Comparison of ENCODE assay signal across 17 cellular contexts in the genomic region with DNA sequence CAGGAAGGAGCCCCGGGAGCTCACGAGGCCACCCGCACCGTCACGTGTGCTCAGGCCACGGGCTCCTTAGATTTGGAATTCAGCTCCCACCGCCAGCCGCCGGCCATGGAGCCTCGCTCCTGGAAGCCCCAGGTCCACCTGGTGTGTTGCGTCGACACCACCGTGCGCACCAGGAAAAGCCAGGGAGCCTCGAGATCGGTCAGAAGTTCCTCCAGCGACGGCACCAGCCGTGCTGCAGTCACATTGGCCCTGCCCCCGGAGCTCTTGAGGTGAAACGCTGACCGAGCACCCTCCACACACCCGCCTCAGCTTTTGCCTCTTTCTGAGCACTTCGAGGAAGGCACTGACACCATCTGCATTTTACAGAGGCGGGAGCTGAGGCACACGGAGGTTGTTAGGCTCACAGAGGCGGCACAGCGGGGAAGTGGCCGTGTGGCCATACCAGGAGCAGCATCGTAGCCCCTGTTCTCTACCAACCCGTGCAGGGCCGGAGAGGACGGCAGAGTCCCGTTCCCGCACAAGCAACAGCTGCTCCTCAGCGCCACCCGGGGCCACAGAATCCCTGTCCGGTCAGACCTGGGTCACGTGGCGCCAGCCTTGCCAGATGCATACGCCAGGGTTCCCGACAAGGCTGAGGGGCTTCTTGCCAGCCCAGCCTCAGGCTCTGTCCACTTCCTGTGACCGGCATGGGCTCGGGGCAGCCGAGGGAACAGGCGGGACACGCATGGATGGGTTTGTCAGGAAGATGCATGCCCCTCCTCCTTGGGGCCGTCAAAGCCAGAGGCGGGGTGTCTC. TPM values are rescaled to one million over a fixed set of nuclear protein-coding genes. Genes with fewer than 3 reads are reported as not detected.
A peak's percentile ranks its signal among the peaks of the same experiment; 100 is the strongest.
DNase-seq lines count a peak whose midpoint lies in the region; ATAC-seq and TF ChIP-seq lines count a peak whose summit lies in the region.
"Had no signal": no experiment of that assay in that cellular context is flagged by ENCODE, and none has a peak within 500 bp of the region (broad histone marks: within the 10 kb centered on the region; RNA-seq: fewer than 3 reads in every experiment).

No MANE protein-coding gene starts in this region.

- no peak overlapping the region for H3K18ac ChIP-seq in H9 (ENCODE audit: insufficient read length, low read depth, low read length)

- H4K8ac ChIP-seq in H9 (replicated peaks; ENCODE audit: insufficient read length, low read depth, low read length): no peak overlapping the region

- H3K36me3 Mint-ChIP-seq in H9 (ENCODE audit: insufficient read depth in 1 of 3, low read depth in 3 of 3) (peaks cover 0 to 4% (median 0%) of the 10 kb centered on the region in 3 experiments; a peak in 2 of 7 replicates), nephron progenitor cell (ENCODE audit: low read depth) (peaks cover 19% of the 10 kb centered on the region)
- no peaks in the 10 kb centered on the region for H3K36me3 Mint-ChIP-seq in activated naive CD8-positive, alpha-beta T cell treated with anti-CD3 and anti-CD28 coated beads, Interleukin-2, amount 50 U/mL, for 24 hours (ENCODE audit: low read depth)
- H3K36me3 Mint-ChIP-seq: CD4-positive, alpha-beta memory T cell; stimulated activated memory B cell treated with anti-CD40 and anti-IgM and Interleukin-4, amounts not matched to agents 10 μg/mL and 1 μg/mL and 100 μg/mL, for 72 hours had no signal

- no peaks in the 10 kb centered on the region for H3K79me1 ChIP-seq in H9 (ENCODE audit: insufficient read depth, low read depth, low read length, poor library complexity, severe bottlenecking)

- H3K36me3 ChIP-seq in BLaER1: peaks cover 37% of the 10 kb centered on the region
- H3K36me3 ChIP-seq in adipocyte (ENCODE audit: control insufficient read depth, insufficient read depth, low read length, severe bottlenecking): no peaks in the 10 kb centered on the region
- H3K36me3 ChIP-seq: adrenal gland had no signal

- H3K9ac ChIP-seq in BLaER1: 0 out of 2 replicates have a peak overlapping the region, but pooled peaks have one; percentile 35
- H3K9ac ChIP-seq in H9 (ENCODE audit: extremely low read depth, insufficient read length, low read length): no peak overlapping the region
- H3K9ac ChIP-seq in adipocyte (ENCODE audit: low read length): no peak overlapping the region

- no peak overlapping the region for H4K5ac ChIP-seq in H9 (ENCODE audit: insufficient read length, low read depth, low read length)

- H3K9me3 ChIP-seq in BLaER1: no peaks in the 10 kb centered on the region
- H3K9me3 ChIP-seq in H9 (ENCODE audit: control insufficient read depth, low read depth, low read length): no peaks in the 10 kb centered on the region
- no peaks in the 10 kb centered on the region for H3K9me3 ChIP-seq in adipocyte (ENCODE audit: control insufficient read depth, low read length)
- H3K9me3 ChIP-seq: adrenal gland had no signal

- no peak overlapping the region for H2AK5ac ChIP-seq in H9 (ENCODE audit: insufficient read length, low read length)

- no peak overlapping the region for H2BK5ac ChIP-seq in H9 (ENCODE audit: insufficient read length, low read length)

- peak; percentile 76 for DNase-seq in H9
- DNase-seq in adipocyte (ENCODE audit: low read depth): peak; percentile 40
- peak; percentile 70 for DNase-seq in nephron progenitor cell
- no peak for DNase-seq in activated CD4-positive, alpha-beta T cell treated with anti-CD3 and anti-CD28 coated beads, Interleukin-2, amount 50 U/mL, for 48 hours
- no peak for DNase-seq in mucosa of gallbladder (ENCODE audit: low spot score)
- no peak for DNase-seq in activated naive CD8-positive, alpha-beta T cell treated with anti-CD3 and anti-CD28 coated beads, Interleukin-2, amount 50 U/mL, for 24 hours
- DNase-seq: CD4-positive, alpha-beta memory T cell; HCEC 1CT; Karpas-422; NCI-H2081; stimulated activated CD4-positive, alpha-beta T cell treated with anti-CD3 and anti-CD28 coated beads, Interleukin-4, amount 100 ng/mL, for 1 hour had no signal

- no peaks in the 10 kb centered on the region for H3K79me2 ChIP-seq in H9 (ENCODE audit: insufficient read depth, low read length)

- no CpG with 5 or more reads among the region's 49 CpGs for WGBS in H9 (ENCODE audit: extremely low coverage, insufficient read length, low lambda C conversion rate)

- H3K4ac ChIP-seq in H9 (ENCODE audit: low read depth, low read length): no peak overlapping the region

- ATAC-seq in GM19023 (IDR thresholded peaks at IDR 0.05; ENCODE audit: unreplicated experiment): no peak
- ATAC-seq in activated naive CD8-positive, alpha-beta T cell treated with anti-CD3 and anti-CD28 coated beads, Interleukin-2, amount 50 U/mL, for 24 hours: no peak
- ATAC-seq: stimulated activated memory B cell treated with anti-CD40 and anti-IgM and Interleukin-4, amounts not matched to agents 10 μg/mL and 1 μg/mL and 100 μg/mL, for 72 hours had no signal

- peaks cover 62% of the 10 kb centered on the region for H4K20me1 ChIP-seq in BLaER1
- H4K20me1 ChIP-seq in H9 (ENCODE audit: control insufficient read depth, insufficient read depth, insufficient read length): no peaks in the 10 kb centered on the region

- no peak overlapping the region for H3K23ac ChIP-seq in H9 (ENCODE audit: insufficient read length, low read depth, low read length)

- H3K27ac ChIP-seq in BLaER1 (peak overlapping the region; percentile 91), H9 (ENCODE audit: insufficient read length, low read depth, low read length) (no peak overlapping the region)
- H3K27ac ChIP-seq: adrenal gland had no signal

- H2BK120ac ChIP-seq in H9 (ENCODE audit: low read depth, low read length, poor library complexity, severe bottlenecking): no peak overlapping the region

- peaks cover 2 to 5% of the 10 kb centered on the region in 2 experiments; a peak in 1 of 5 replicates for H3K9me3 Mint-ChIP-seq in H9
- peaks cover 23% of the 10 kb centered on the region for H3K9me3 Mint-ChIP-seq in nephron progenitor cell
- H3K9me3 Mint-ChIP-seq in activated naive CD8-positive, alpha-beta T cell treated with anti-CD3 and anti-CD28 coated beads, Interleukin-2, amount 50 U/mL, for 24 hours: no peaks in the 10 kb centered on the region
- H3K9me3 Mint-ChIP-seq: CD4-positive, alpha-beta memory T cell; dendritic cell treated with granulocyte-macrophage colony-stimulating factor and Interleukin-4, amounts not matched to agents 40 ng/mL and 50 ng/mL, for 4 days had no signal

- H3K23me2 ChIP-seq in H9 (ENCODE audit: insufficient read length, low read depth, low read length, poor library complexity, severe bottlenecking): no peaks in the 10 kb centered on the region

- H3K4me3 ChIP-seq in BLaER1: peak overlapping the region; percentile 58; the same call in 1 of the 2 replicates
- no peak overlapping the region for H3K4me3 ChIP-seq in adipocyte (ENCODE audit: low read length)
- H3K4me3 ChIP-seq: adrenal gland had no signal

- no peaks in the 10 kb centered on the region for H3K27me3 ChIP-seq in BLaER1
- H3K27me3 ChIP-seq in H9 (ENCODE audit: insufficient read depth, low read length): no peaks in the 10 kb centered on the region
- H3K27me3 ChIP-seq in adipocyte (replicated peaks; ENCODE audit: control insufficient read depth, insufficient read depth, low read length): peaks cover 50% of the 10 kb centered on the region

- H3K4me2 ChIP-seq in BLaER1: peak overlapping the region; percentile 97
- H3K4me2 ChIP-seq in H9 (ENCODE audit: insufficient read depth, insufficient read length, low read length): no peak overlapping the region

- H3K4me1 ChIP-seq in BLaER1: peaks cover 99% of the 10 kb centered on the region
- no peaks in the 10 kb centered on the region for H3K4me1 ChIP-seq in H9 (ENCODE audit: insufficient read depth, low read length)
- H3K4me1 ChIP-seq in adipocyte (ENCODE audit: control insufficient read depth, insufficient read depth, low read length): no peaks in the 10 kb centered on the region
- H3K4me1 ChIP-seq: adrenal gland had no signal

- H2BK12ac ChIP-seq in H9 (ENCODE audit: insufficient read length, low read depth, low read length): no peak overlapping the region

- no peak overlapping the region for H2BK20ac ChIP-seq in H9 (ENCODE audit: low read depth, low read length, poor library complexity, severe bottlenecking)

- TF ChIP-seq CTCF in H9 (conservative IDR thresholded peaks at IDR 0.05) (no peak), nephron progenitor cell (IDR thresholded peaks at IDR 0.05) (no peak)

- H3K27ac Mint-ChIP-seq in H9 (no peak overlapping the region), nephron progenitor cell (no peak overlapping the region)
- no peak overlapping the region for H3K27ac Mint-ChIP-seq in activated naive CD8-positive, alpha-beta T cell treated with anti-CD3 and anti-CD28 coated beads, Interleukin-2, amount 50 U/mL, for 24 hours
- H3K27ac Mint-ChIP-seq: CD4-positive, alpha-beta memory T cell; dendritic cell treated with granulocyte-macrophage colony-stimulating factor and Interleukin-4, amounts not matched to agents 40 ng/mL and 50 ng/mL, for 4 days; stimulated activated memory B cell treated with anti-CD40 and anti-IgM and Interleukin-4, amounts not matched to agents 10 μg/mL and 1 μg/mL and 100 μg/mL, for 72 hours had no signal

- H3K4me1 Mint-ChIP-seq in H9 (peaks cover 16 to 21% of the 10 kb centered on the region in 2 experiments), nephron progenitor cell (peaks cover 71% of the 10 kb centered on the region)
- H3K4me1 Mint-ChIP-seq in activated naive CD8-positive, alpha-beta T cell treated with anti-CD3 and anti-CD28 coated beads, Interleukin-2, amount 50 U/mL, for 24 hours: no peaks in the 10 kb centered on the region
- H3K4me1 Mint-ChIP-seq: CD4-positive, alpha-beta memory T cell; stimulated activated memory B cell treated with anti-CD40 and anti-IgM and Interleukin-4, amounts not matched to agents 10 μg/mL and 1 μg/mL and 100 μg/mL, for 72 hours had no signal

- H3T11ph ChIP-seq in H9 (ENCODE audit: low read length): no peak overlapping the region

- H3K27me3 Mint-ChIP-seq in H9 (ENCODE audit: low read depth) (peaks cover 13% of the 10 kb centered on the region), nephron progenitor cell (ENCODE audit: low read depth, poor library complexity) (peaks cover 13% of the 10 kb centered on the region)
- H3K27me3 Mint-ChIP-seq in activated naive CD8-positive, alpha-beta T cell treated with anti-CD3 and anti-CD28 coated beads, Interleukin-2, amount 50 U/mL, for 24 hours: peaks cover 25% of the 10 kb centered on the region

- no peak overlapping the region for H3K56ac ChIP-seq in H9 (ENCODE audit: insufficient read length, low read depth, low read length)

- no peak overlapping the region for H3K4me3 Mint-ChIP-seq in H9
- H3K4me3 Mint-ChIP-seq in nephron progenitor cell: no peak overlapping the region
- no peak overlapping the region for H3K4me3 Mint-ChIP-seq in activated naive CD8-positive, alpha-beta T cell treated with anti-CD3 and anti-CD28 coated beads, Interleukin-2, amount 50 U/mL, for 24 hours
- H3K4me3 Mint-ChIP-seq: CD4-positive, alpha-beta memory T cell; dendritic cell treated with granulocyte-macrophage colony-stimulating factor and Interleukin-4, amounts not matched to agents 40 ng/mL and 50 ng/mL, for 4 days; stimulated activated memory B cell treated with anti-CD40 and anti-IgM and Interleukin-4, amounts not matched to agents 10 μg/mL and 1 μg/mL and 100 μg/mL, for 72 hours had no signal

- H2BK15ac ChIP-seq in H9 (ENCODE audit: low read depth, low read length): no peak overlapping the region

- no peak overlapping the region for H2AFZ ChIP-seq in H9 (ENCODE audit: low read length)

- no peak overlapping the region; the same call in 1 of the 2 replicates for H3K14ac ChIP-seq in H9 (ENCODE audit: insufficient read depth, low read length)

- H4K91ac ChIP-seq in H9 (ENCODE audit: insufficient read length, low read depth, low read length): no peak overlapping the region

RNA-seq across cellular contexts. Expression of gene NKAIN4, which starts 7.6 kb away (rescaled TPM):
- 19.1 and 20.9 TPM in 2 replicates for total RNA-seq in H9 (2021)
- not detected for total RNA-seq in mucosa of gallbladder
- total RNA-seq: CD4-positive, alpha-beta memory T cell; pulmonary artery endothelial cell had no signal

RNA-seq across cellular contexts. Expression of gene BIRC7, which starts 11.0 kb away (rescaled TPM):
- total RNA-seq in H9 (2021) (0.31 TPM in 1 of 2 replicates, not detected in the other), mucosa of gallbladder (0.14 TPM)
- total RNA-seq: CD4-positive, alpha-beta memory T cell; pulmonary artery endothelial cell had no signal

RNA-seq across cellular contexts. Expression of gene ARFGAP1, which starts 25.9 kb away (rescaled TPM):
- total RNA-seq in H9 (2021) (111 and 114 TPM in 2 replicates), mucosa of gallbladder (106 TPM)

RNA-seq across cellular contexts. Expression of gene YTHDF1, which starts 30.8 kb away (rescaled TPM):
- total RNA-seq in H9 (2021): 85.4 TPM in 2 replicates
- total RNA-seq in mucosa of gallbladder: 40.8 TPM

RNA-seq across cellular contexts. Expression of gene COL20A1, which starts 46.3 kb away (rescaled TPM):
- total RNA-seq in H9 (2021) (1.3 and 2.3 TPM in 2 replicates), mucosa of gallbladder (0.14 TPM)
- total RNA-seq: pulmonary artery endothelial cell had no signal

Comparison
In these comparisons a context has a peak if more than half of its experiments do, and no peak if none do; other contexts are left out.
1. DNase-seq: peak in H9 (single experiment), adipocyte (single experiment) and nephron progenitor cell (single experiment); none in activated CD4-positive, alpha-beta T cell treated with anti-CD3 and anti-CD28 coated beads, Interleukin-2, amount 50 U/mL, for 48 hours (0 of 2), mucosa of gallbladder (single experiment) and activated naive CD8-positive, alpha-beta T cell treated with anti-CD3 and anti-CD28 coated beads, Interleukin-2, amount 50 U/mL, for 24 hours (single experiment).
2. RNA of gene NKAIN4, which starts 7.6 kb away (total RNA-seq): 19.1 to 20.9 TPM in H9; not detected in mucosa of gallbladder (single experiment); every median in the first group is over 10 times any median in the second.